Comparison of ENCODE assay signal across 8 cellular contexts in the genomic region with DNA sequence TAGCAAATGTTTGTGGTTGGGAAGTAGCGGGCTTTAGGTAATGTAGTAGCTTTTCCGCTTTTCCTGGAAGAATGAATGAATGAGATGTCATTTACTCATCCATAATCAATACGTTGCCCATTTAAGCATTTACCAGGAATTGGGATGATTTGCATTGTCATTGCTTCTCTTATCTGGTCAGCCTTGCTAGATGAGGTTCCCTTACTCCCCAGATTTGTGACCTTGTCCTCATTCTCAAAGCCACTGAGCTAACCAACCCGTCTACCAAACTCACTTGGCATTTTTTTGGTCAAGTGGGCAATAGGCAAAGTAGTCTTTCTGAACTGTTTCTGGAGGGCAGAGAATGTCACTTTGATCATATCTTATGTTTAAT. TPM values are rescaled to one million over a fixed set of nuclear protein-coding genes. Genes with fewer than 3 reads are reported as not detected.
DNase-seq lines count a peak whose midpoint lies in the region; ATAC-seq, FAIRE-seq and TF ChIP-seq lines count a peak whose summit lies in the region.

No MANE protein-coding gene starts in this region.

- peak overlapping the region; percentile 83 for H3K4me2 ChIP-seq in PC-3 (ENCODE audit: low read length)

- H3K9me3 ChIP-seq in PC-3 (ENCODE audit: low read length) = no peaks in the 10 kb centered on the region
- no peaks in the 10 kb centered on the region for H3K9me3 ChIP-seq in pancreas

- CTCF ChIA-PET in PC-3 (lab: Charles Lee) = no interaction called here

- POLR2A ChIA-PET in PC-3 (lab: Charles Lee; ENCODE audit: unreplicated experiment) = interaction anchor here (0.6 to 1.0 kb wide), 2 partner anchors 35 to 103 kb away, joined by 4 to 5 read pairs; no protein-coding TSS in a partner anchor

- intact Hi-C loops in PC-3 (cut with micrococcal nuclease) = loop anchor here (2.0 to 10.0 kb wide), 4 partner anchors 35 to 390 kb away; a partner anchor contains a TSS
- intact Hi-C loops in pancreas (cut with DNase I) = no loop called here

- H3K36me3 ChIP-seq in PC-3 (ENCODE audit: low read depth, low read length) = no peaks in the 10 kb centered on the region
- H3K36me3 ChIP-seq in pancreas = no peaks in the 10 kb centered on the region

- 6 to 7% methylated on average over 4 of the region's 4 CpGs for WGBS in pancreas, 2 donors

- H3K27ac ChIP-seq in PC-3 (ENCODE audit: low read length) (no peak overlapping the region), pancreas (peak overlapping the region in 3 of 4 donors; percentile 19 to 60 (median 43))

- no peak for ATAC-seq in PC-3
- ATAC-seq in pancreas = no peak
- no peak for ATAC-seq in HG03354 (IDR thresholded peaks at IDR 0.05; ENCODE audit: poor library complexity, severe bottlenecking, unreplicated experiment)
- no peak for ATAC-seq in HG03139 (IDR thresholded peaks at IDR 0.05; ENCODE audit: unreplicated experiment)

- H3F3A ChIP-seq in PC-3 (ENCODE audit: low read length, unreplicated experiment) = no peaks in the 10 kb centered on the region

- H3K4me1 ChIP-seq in PC-3 (ENCODE audit: insufficient read depth, low read length) = peaks cover 11% of the 10 kb centered on the region
- peaks cover 0 to 11% (median 9%) of the 10 kb centered on the region in 3 donors for H3K4me1 ChIP-seq in pancreas

- H3K27me3 ChIP-seq in PC-3 (ENCODE audit: low read length) = no peaks in the 10 kb centered on the region
- no peaks in the 10 kb centered on the region for H3K27me3 ChIP-seq in pancreas

- DNase-seq in ELR (ENCODE audit: low read depth) = peak; percentile 14
- DNase-seq in PC-3 = no peak
- DNase-seq in epithelial cell of esophagus (ENCODE audit: low read depth) = no peak
- no peak for DNase-seq in pancreas
- no peak for DNase-seq in NOMO-1 treated with DMSO at 0.1 percent for 48 hours (lab: John Stamatoyannopoulos, UW; ENCODE audit: unreplicated experiment)
- no peak for DNase-seq in T-helper 9 cell

- H3K9ac ChIP-seq in PC-3 (ENCODE audit: low read length) = peak overlapping the region; percentile 67

- TF ChIP-seq CTCF in PC-3 (conservative IDR thresholded peaks at IDR 0.05; ENCODE audit: low read depth, low read length) = no peak
- no peak for TF ChIP-seq CTCF in epithelial cell of esophagus (IDR thresholded peaks at IDR 0.05; ENCODE audit: insufficient read depth, low read depth, low read length, missing control alignments)
- no peak for TF ChIP-seq CTCF in pancreas (IDR thresholded peaks at IDR 0.05)

- H4K20me1 ChIP-seq in PC-3 (ENCODE audit: low read length) = no peaks in the 10 kb centered on the region

- TSS peak; percentile 59 for BruUV-seq in PC-3 (replicated peaks; lab: Mats Ljungman, UMichigan)

- FAIRE-seq in pancreas (lab: Jason Lieb, UNC) = no peak

- H3K4me3 ChIP-seq in PC-3 (ENCODE audit: low read length) (peak overlapping the region; percentile 83), epithelial cell of esophagus (ENCODE audit: low read length) (peak overlapping the region; percentile 71), pancreas (peak overlapping the region; percentile 26 to 76 (median 65))

- no peaks in the 10 kb centered on the region for H3K9me2 ChIP-seq in PC-3 (replicated peaks; ENCODE audit: low read length)

- H2AFZ ChIP-seq in PC-3 (ENCODE audit: low read length) = 0 out of 2 replicates have a peak overlapping the region, but pooled peaks have one; percentile 34

- peaks cover 53% of the 10 kb centered on the region for H3K79me2 ChIP-seq in PC-3 (ENCODE audit: low read length)

RNA-seq across cellular contexts. Expression of a gene that starts 0.8 kb away (rescaled TPM):
- total RNA-seq in PC-3 (2014; rRNA removed) (17.9 and 25.0 TPM in 2 replicates), pancreas (10 to 100 TPM; 22.6 to 59.6 (median 31.4) TPM)
- 10 to 100 TPM in 1 of 2 donors, 1 to 10 TPM in 1; 6.8 to 12.5 TPM for polyA plus RNA-seq in pancreas
